Comparison of ENCODE assay signal across 2 cellular contexts in the genomic region with DNA sequence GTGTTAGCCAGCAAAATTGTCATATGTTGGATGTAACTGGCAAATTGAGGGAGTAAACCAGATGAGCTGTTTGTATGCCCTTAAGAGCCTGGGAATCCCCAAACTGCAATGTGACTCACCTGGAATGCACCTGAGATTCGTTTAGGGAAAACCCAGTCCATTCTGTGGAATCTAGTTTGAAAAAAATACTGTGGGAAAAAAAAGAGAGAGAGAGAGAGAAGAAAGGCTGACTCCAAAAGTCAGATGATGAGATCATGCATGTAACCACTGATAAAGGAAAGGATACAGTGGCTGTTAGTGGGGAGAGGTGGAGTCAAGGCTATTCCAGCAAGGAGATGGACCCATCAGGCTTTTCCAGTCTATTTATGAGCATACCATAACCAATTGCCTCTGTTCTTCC.
TF ChIP-seq lines count a peak whose summit lies in the region.

No MANE protein-coding gene starts in this region.

TF ChIP-seq in HepG2, 621 proteins besides CTCF, POLR2A, EP300 and RAD21 (continued from another document):
- no peak for TF ChIP-seq ZBTB49 (CRISPR knock-in tag; IDR thresholded peaks at IDR 0.05; ENCODE audit: borderline replicate concordance)
- TF ChIP-seq, protein P1, sequence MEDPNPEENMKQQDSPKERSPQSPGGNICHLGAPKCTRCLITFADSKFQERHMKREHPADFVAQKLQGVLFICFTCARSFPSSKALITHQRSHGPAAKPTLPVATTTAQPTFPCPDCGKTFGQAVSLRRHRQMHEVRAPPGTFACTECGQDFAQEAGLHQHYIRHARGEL (CRISPR knock-in tag; IDR thresholded peaks at IDR 0.05): no peak
- no peak for TF ChIP-seq ZNF280B (CRISPR knock-in tag; IDR thresholded peaks at IDR 0.05; ENCODE audit: borderline replicate concordance)
- TF ChIP-seq RAD51 (IDR thresholded peaks at IDR 0.05; ENCODE audit: borderline replicate concordance): no peak
- TF ChIP-seq NCOA5 (CRISPR knock-in tag; IDR thresholded peaks at IDR 0.05): no peak
- no peak for TF ChIP-seq MTA1 (CRISPR knock-in tag; IDR thresholded peaks at IDR 0.05; ENCODE audit: borderline replicate concordance)
- TF ChIP-seq KDM5B (CRISPR knock-in tag; IDR thresholded peaks at IDR 0.05; ENCODE audit: borderline replicate concordance): no peak
- no peak for TF ChIP-seq POLR2AphosphoS5 (IDR thresholded peaks at IDR 0.05; ENCODE audit: low read depth, low read length)

TF ChIP-seq in SK-N-SH treated with all-trans-retinoic acid at 6 μM for 48 hours, 23 proteins besides CTCF, POLR2A, EP300 and RAD21 (continued from another document):
- TF ChIP-seq ZNF8 (CRISPR knock-in tag; IDR thresholded peaks at IDR 0.05) (no peak), ZFP30 (CRISPR knock-in tag; IDR thresholded peaks at IDR 0.05) (no peak), TSHZ2 (CRISPR knock-in tag; IDR thresholded peaks at IDR 0.05) (no peak), CREB5 (CRISPR knock-in tag; IDR thresholded peaks at IDR 0.05; ENCODE audit: low read depth) (no peak), TOX (CRISPR knock-in tag; IDR thresholded peaks at IDR 0.05; ENCODE audit: borderline replicate concordance) (no peak)
- TF ChIP-seq, protein P2, sequence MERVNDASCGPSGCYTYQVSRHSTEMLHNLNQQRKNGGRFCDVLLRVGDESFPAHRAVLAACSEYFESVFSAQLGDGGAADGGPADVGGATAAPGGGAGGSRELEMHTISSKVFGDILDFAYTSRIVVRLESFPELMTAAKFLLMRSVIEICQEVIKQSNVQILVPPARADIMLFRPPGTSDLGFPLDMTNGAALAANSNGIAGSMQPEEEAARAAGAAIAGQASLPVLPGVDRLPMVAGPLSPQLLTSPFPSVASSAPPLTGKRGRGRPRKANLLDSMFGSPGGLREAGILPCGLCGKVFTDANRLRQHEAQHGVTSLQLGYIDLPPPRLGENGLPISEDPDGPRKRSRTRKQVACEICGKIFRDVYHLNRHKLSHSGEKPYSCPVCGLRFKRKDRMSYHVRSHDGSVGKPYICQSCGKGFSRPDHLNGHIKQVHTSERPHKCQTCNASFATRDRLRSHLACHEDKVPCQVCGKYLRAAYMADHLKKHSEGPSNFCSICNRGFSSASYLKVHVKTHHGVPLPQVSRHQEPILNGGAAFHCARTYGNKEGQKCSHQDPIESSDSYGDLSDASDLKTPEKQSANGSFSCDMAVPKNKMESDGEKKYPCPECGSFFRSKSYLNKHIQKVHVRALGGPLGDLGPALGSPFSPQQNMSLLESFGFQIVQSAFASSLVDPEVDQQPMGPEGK (CRISPR knock-in tag; IDR thresholded peaks at IDR 0.05; ENCODE audit: borderline replicate concordance): no peak
TF ChIP-seq in SK-N-SH treated with all-trans-retinoic acid at 6 μM for 48 hours: peak in this region for 0.
